18 cellular contexts compared by ENCODE assay signal in genomic region chrY:2893466-2893865, GRCh38. TPM values are rescaled to one million over a fixed set of nuclear protein-coding genes. Genes with fewer than 3 reads are reported as not detected.
"Had no signal": no experiment of that assay in that cellular context is flagged by ENCODE, and none has a peak within 500 bp of the region (broad histone marks: within the 10 kb centered on the region; RNA-seq: fewer than 3 reads in every experiment).

No MANE protein-coding gene starts in this region.

- H3K27ac ChIP-seq: coronary artery, gastrocnemius medialis, heart right ventricle, stomach, thoracic aorta, transverse colon had no signal

- DNase-seq: effector CD4-positive, alpha-beta T cell; gastrocnemius medialis; heart right ventricle; islet precursor cell; natural killer cell; posterior cingulate gyrus; stimulated activated naive CD4-positive, alpha-beta T cell; stomach; substantia nigra; transverse colon had no signal

- H3K4me3 ChIP-seq: coronary artery, gastrocnemius medialis, heart right ventricle, stomach, thoracic aorta, transverse colon had no signal

- H3K36me3 ChIP-seq: gastrocnemius medialis, heart right ventricle, stomach, thoracic aorta, transverse colon had no signal

- H3K27me3 ChIP-seq: gastrocnemius medialis, heart right ventricle, stomach, transverse colon had no signal

RNA-seq across cellular contexts. Expression of gene ZFY, which starts 41.7 kb away (rescaled TPM):
- total RNA-seq: dermis microvascular lymphatic vessel endothelial cell, esophagus mucosa, neural crest cell, osteocyte, sciatic nerve, ureter had no signal

RNA-seq across cellular contexts. Expression of gene RPS4Y1, which starts 52.1 kb away (rescaled TPM):
- total RNA-seq: dermis microvascular lymphatic vessel endothelial cell, esophagus mucosa, neural crest cell, osteocyte, sciatic nerve, ureter had no signal
